8 cellular contexts compared by ENCODE assay signal in genomic region chr13:23752111-23753001, GRCh38.
DNase-seq lines count a peak whose midpoint lies in the region; ATAC-seq and TF ChIP-seq lines count a peak whose summit lies in the region.

No MANE protein-coding gene starts in this region.

- H3K27me3 ChIP-seq in esophagus squamous epithelium (no peaks in the 10 kb centered on the region), uterus (no peaks in the 10 kb centered on the region)

- intact Hi-C loops in esophagus squamous epithelium (cut with DNase I): no loop called here
- intact Hi-C loops in uterus (cut with DNase I; ENCODE audit: low total_unique reads): no loop called here

- TF ChIP-seq POLR2A in esophagus squamous epithelium (IDR thresholded peaks at IDR 0.05) (no peak), uterus (IDR thresholded peaks at IDR 0.05) (no peak)

- TF ChIP-seq CTCF in esophagus squamous epithelium (IDR thresholded peaks at IDR 0.05) (no peak), uterus (IDR thresholded peaks at IDR 0.05) (no peak)

- ATAC-seq in GM18508 (IDR thresholded peaks at IDR 0.05; ENCODE audit: insufficient read depth, unreplicated experiment) (peak; percentile 49), GM21526 (IDR thresholded peaks at IDR 0.05; ENCODE audit: low FRiP score, unreplicated experiment) (peak; percentile 72), HG03460 (IDR thresholded peaks at IDR 0.05; ENCODE audit: unreplicated experiment) (peak; percentile 69)

- H3K36me3 ChIP-seq in esophagus squamous epithelium (no peaks in the 10 kb centered on the region), uterus (no peaks in the 10 kb centered on the region)

- H3K4me3 ChIP-seq in esophagus squamous epithelium (no peak overlapping the region), uterus (no peak overlapping the region)

- H3K4me1 ChIP-seq in esophagus squamous epithelium (peaks cover 14 to 76% (median 29%) of the 10 kb centered on the region in 3 donors), uterus (no peaks in the 10 kb centered on the region)

- H3K27ac ChIP-seq in esophagus squamous epithelium (peak overlapping the region in 3 of 4 donors; percentile 53 to 76 (median 74)), uterus (no peak overlapping the region)

- 21 to 23% methylated on average over 1 of the region's 1 CpG for WGBS in esophagus squamous epithelium, 2 donors

- H3K9me3 ChIP-seq in esophagus squamous epithelium (no peaks in the 10 kb centered on the region), uterus (no peaks in the 10 kb centered on the region)

- DNase-seq in esophagus squamous epithelium (lab: John Stamatoyannopoulos, UW) (no peak), uterus (no peak), iPS-NIHi7 (ENCODE audit: extremely low spot score) (no peak), dermis blood vessel endothelial cell (no peak), SK-N-DZ (ENCODE audit: low spot score) (no peak)

Comparison
In these comparisons a context has a peak if more than half of its experiments do, and no peak if none do; other contexts are left out.
1. H3K27ac ChIP-seq: peak in esophagus squamous epithelium (3 of 4); none in uterus (0 of 2).
2. Peak in every context shown above with its lines, with median percentiles within 50 percentile points of each other: ATAC-seq.